ENCODE assay signal across 21 cellular contexts in genomic region chr2:149906871-149907270, GRCh38.
"Had no signal": no experiment of that assay in that cellular context is flagged by ENCODE, and none has a peak within 500 bp of the region (broad histone marks: within the 10 kb centered on the region; RNA-seq: fewer than 3 reads in every experiment).

No MANE protein-coding gene starts in this region.

- H3K27me3 Mint-ChIP-seq: progenitor cell of endocrine pancreas had no signal

- H3K9me3 ChIP-seq: heart left ventricle, pancreas, right lobe of liver, stomach, thoracic aorta, transverse colon had no signal

- H3K27me3 ChIP-seq: dorsolateral prefrontal cortex, heart left ventricle, pancreas, right lobe of liver, stomach, transverse colon had no signal

- H3K4me3 ChIP-seq: coronary artery, dorsolateral prefrontal cortex, heart left ventricle, pancreas, right lobe of liver, skin epidermis, stomach, thoracic aorta, transverse colon had no signal

- H3K4me3 Mint-ChIP-seq: mesothelial cell of epicardium, natural killer cell had no signal

- ATAC-seq: heart left ventricle, left lobe of liver, natural killer cell, pancreas, right lobe of liver had no signal

- H3K36me3 ChIP-seq: heart left ventricle, pancreas, right lobe of liver, stomach, thoracic aorta, transverse colon had no signal

- H3K4me1 ChIP-seq: heart left ventricle, pancreas, right lobe of liver had no signal

- DNase-seq: dorsolateral prefrontal cortex; effector CD8-positive, alpha-beta T cell; heart left ventricle; islet precursor cell; mammary epithelial cell; natural killer cell; nucleus accumbens; pancreas; right lobe of liver; stimulated activated CD4-positive, alpha-beta T cell treated with anti-CD3 and anti-CD28 coated beads, Interleukin-2, amount 100 ng/mL, for 24 hours; stimulated activated naive CD4-positive, alpha-beta T cell; stomach; substantia nigra; transverse colon had no signal

- H3K36me3 Mint-ChIP-seq: mesothelial cell of epicardium, natural killer cell had no signal

- H3K4me1 Mint-ChIP-seq: natural killer cell had no signal

- H3K27ac Mint-ChIP-seq: mesothelial cell of epicardium, natural killer cell, progenitor cell of endocrine pancreas had no signal

- FAIRE-seq: frontal cortex, pancreas had no signal

- H3K27ac ChIP-seq: coronary artery, dorsolateral prefrontal cortex, heart left ventricle, pancreas, right lobe of liver, skin epidermis, stomach, thoracic aorta, transverse colon had no signal
